Comparison of ENCODE assay signal across 8 cellular contexts in genomic region chr12:49621651-49622500, GRCh38. TPM values are rescaled to one million over a fixed set of nuclear protein-coding genes. Genes with fewer than 3 reads are reported as not detected.
DNase-seq lines count a peak whose midpoint lies in the region; ATAC-seq and TF ChIP-seq lines count a peak whose summit lies in the region.

No MANE protein-coding gene starts in this region.

- H3K36me3 ChIP-seq in OCI-LY3 (replicated peaks; ENCODE audit: low read depth, low read length): no peaks in the 10 kb centered on the region

- H3K4me2 ChIP-seq in OCI-LY3 (ENCODE audit: low read length): peak overlapping the region; percentile 85

- no peaks in the 10 kb centered on the region for H3K36me3 Mint-ChIP-seq in progenitor cell of endocrine pancreas (ENCODE audit: insufficient read depth)

- peaks cover 20% of the 10 kb centered on the region for H3K27me3 ChIP-seq in OCI-LY3 (ENCODE audit: low read depth, low read length)

- ATAC-seq in GM18861 (IDR thresholded peaks at IDR 0.05; ENCODE audit: unreplicated experiment) (peak; percentile 6), omental fat pad (ENCODE audit: low FRiP score) (no peak), GM18870 (IDR thresholded peaks at IDR 0.05; ENCODE audit: unreplicated experiment) (no peak), HG03354 (IDR thresholded peaks at IDR 0.05; ENCODE audit: poor library complexity, severe bottlenecking, unreplicated experiment) (no peak)

- H3K4me3 ChIP-seq in OCI-LY3 (ENCODE audit: low read length) (peak overlapping the region; percentile 83), epithelial cell of esophagus (ENCODE audit: low read length) (peak overlapping the region; percentile 65)

- no peaks in the 10 kb centered on the region for H3K9me3 ChIP-seq in OCI-LY3 (ENCODE audit: insufficient read depth, low read length)

- peak overlapping the region; percentile 53 for H2AFZ ChIP-seq in OCI-LY3 (ENCODE audit: low read depth, low read length)

- peak overlapping the region; percentile 86 for H3K4me3 Mint-ChIP-seq in progenitor cell of endocrine pancreas (ENCODE audit: low read depth)

- TF ChIP-seq CTCF in OCI-LY3 (IDR thresholded peaks at IDR 0.05; ENCODE audit: low read depth, low read length) (no peak), epithelial cell of esophagus (IDR thresholded peaks at IDR 0.05; ENCODE audit: insufficient read depth, low read depth, low read length, missing control alignments) (no peak), progenitor cell of endocrine pancreas (IDR thresholded peaks at IDR 0.05; ENCODE audit: unreplicated experiment) (no peak), omental fat pad (IDR thresholded peaks at IDR 0.05) (no peak)

- peaks cover 21% of the 10 kb centered on the region for H3K4me1 Mint-ChIP-seq in progenitor cell of endocrine pancreas (ENCODE audit: low read depth)

- peak overlapping the region; percentile 44 for H3K27ac ChIP-seq in OCI-LY3 (ENCODE audit: low read length)

- H3K79me2 ChIP-seq in OCI-LY3 (ENCODE audit: low read length): no peaks in the 10 kb centered on the region

- H4K20me1 ChIP-seq in OCI-LY3 (ENCODE audit: insufficient read depth, low read length): no peaks in the 10 kb centered on the region

- DNase-seq in epithelial cell of esophagus (ENCODE audit: low read depth): no peak
- no peak for DNase-seq in progenitor cell of endocrine pancreas (ENCODE audit: low spot score, unreplicated experiment)
- DNase-seq in omental fat pad (ENCODE audit: low spot score): no peak
- no peak for DNase-seq in stimulated activated naive CD4-positive, alpha-beta T cell (lab: John Stamatoyannopoulos, UW)

- H3K27ac Mint-ChIP-seq in progenitor cell of endocrine pancreas: no peak overlapping the region

- H3K9me3 Mint-ChIP-seq in progenitor cell of endocrine pancreas (ENCODE audit: low read depth): no peaks in the 10 kb centered on the region

- H3K4me1 ChIP-seq in OCI-LY3 (ENCODE audit: low read length): peaks cover 22% of the 10 kb centered on the region

- H3K9ac ChIP-seq in OCI-LY3 (ENCODE audit: low read length): peak overlapping the region; percentile 73

- peaks cover 12% of the 10 kb centered on the region for H3K27me3 Mint-ChIP-seq in progenitor cell of endocrine pancreas

RNA-seq across cellular contexts. Expression of gene PRPF40B, which starts 1.5 kb away (rescaled TPM):
- total RNA-seq in progenitor cell of endocrine pancreas (57.4 and 63.4 TPM in 2 replicates), omental fat pad (10 to 100 TPM in 1 of 4 donors, 1 to 10 TPM in 3; 7.0 to 19.4 (median 9.4) TPM)

RNA-seq across cellular contexts. Expression of gene FAM186B, which starts 16.4 kb away (rescaled TPM):
- total RNA-seq in progenitor cell of endocrine pancreas (0.20 and 0.24 TPM in 2 replicates), omental fat pad (under 1 TPM in 3 of 4 donors, not detected in 1; 0.25 to 0.84 (median 0.48) TPM)

RNA-seq across cellular contexts. Expression of gene MCRS1, which starts 53.9 kb away (rescaled TPM):
- total RNA-seq in progenitor cell of endocrine pancreas (88.1 and 92.6 TPM in 2 replicates), omental fat pad (10 to 100 TPM; 31.2 to 57.2 (median 33.1) TPM)
